ENCODE assay signal across 1 cellular context in the genomic region with DNA sequence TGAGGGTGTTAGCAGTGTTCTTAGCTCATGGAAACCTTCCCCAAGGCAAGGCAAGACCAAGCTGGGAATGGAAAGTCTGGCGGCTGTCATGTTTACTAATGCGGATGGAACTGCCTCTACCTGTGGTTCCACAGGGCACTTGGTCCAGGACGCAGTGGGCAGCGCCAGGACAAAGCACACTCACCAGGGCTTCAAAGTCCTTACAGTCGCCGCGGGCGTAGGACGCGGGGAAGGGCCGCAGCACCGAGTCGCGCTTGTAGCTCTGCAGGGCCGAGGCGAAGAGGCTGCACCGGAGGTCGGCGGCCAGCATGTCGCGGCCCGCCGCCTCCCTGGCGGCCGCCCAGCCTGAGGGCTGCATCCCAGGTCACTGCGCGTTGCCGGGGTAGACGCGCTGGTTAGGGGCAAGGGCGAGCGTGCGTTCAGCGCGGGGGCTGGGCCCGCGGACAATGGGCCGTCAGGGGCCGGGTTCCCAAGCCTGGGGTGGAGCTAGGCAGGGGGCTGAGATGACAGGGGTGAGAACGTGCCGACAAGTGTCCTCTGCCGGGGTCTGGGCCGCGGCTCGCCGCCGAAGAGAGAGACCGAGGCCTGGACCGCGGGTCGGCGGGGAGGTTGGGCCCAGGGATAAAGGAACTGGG.
TF ChIP-seq lines count a peak whose summit lies in the region.

No MANE protein-coding gene starts in this region.

TF ChIP-seq in K562, 482 proteins besides CTCF, POLR2A, EP300 and RAD21 (continues in another document):
- no peak for TF ChIP-seq GTF2F1 (IDR thresholded peaks at IDR 0.05; ENCODE audit: low read depth, low read length)
- TF ChIP-seq POU5F1 (IDR thresholded peaks at IDR 0.05; ENCODE audit: borderline replicate concordance, low read depth, low read length, partially characterized antibody): no peak
- 0 out of 2 replicates have a peak, but pooled peaks have one; percentile 42 for TF ChIP-seq ZNF175 (CRISPR knock-in tag; IDR thresholded peaks at IDR 0.05; ENCODE audit: low read depth)
- no peak for TF ChIP-seq JUN (IDR thresholded peaks at IDR 0.05; ENCODE audit: borderline replicate concordance, low read depth, low read length)
- TF ChIP-seq JUN (CRISPR knock-in tag; IDR thresholded peaks at IDR 0.05; ENCODE audit: borderline replicate concordance): 0 out of 2 replicates have a peak, but pooled peaks have one; percentile 34
- TF ChIP-seq ZBTB26 (CRISPR knock-in tag; IDR thresholded peaks at IDR 0.05): 0 out of 2 replicates have a peak, but pooled peaks have one; percentile 20
- TF ChIP-seq UBTF (IDR thresholded peaks at IDR 0.05; ENCODE audit: borderline replicate concordance in 1 of 2, low read depth in 2 of 2, low read length in 2 of 2): peak in 1 of 2 experiments; percentile 76; a peak in 2 of 4 replicates
- peak; percentile 40; the same call in 1 of the 2 replicates for TF ChIP-seq L3MBTL2 (IDR thresholded peaks at IDR 0.05)
- TF ChIP-seq ZNF12 (CRISPR knock-in tag; IDR thresholded peaks at IDR 0.05): no peak
- TF ChIP-seq NR4A1 (CRISPR knock-in tag; IDR thresholded peaks at IDR 0.05): no peak
- peak; percentile 39; the same call in 1 of the 2 replicates for TF ChIP-seq NR4A1 (tag; IDR thresholded peaks at IDR 0.05)
- no peak for TF ChIP-seq JUNB (CRISPR knock-in tag; conservative IDR thresholded peaks at IDR 0.05)
- no peak for TF ChIP-seq PRMT5 (CRISPR knock-in tag; IDR thresholded peaks at IDR 0.05)
- TF ChIP-seq, protein P1, sequence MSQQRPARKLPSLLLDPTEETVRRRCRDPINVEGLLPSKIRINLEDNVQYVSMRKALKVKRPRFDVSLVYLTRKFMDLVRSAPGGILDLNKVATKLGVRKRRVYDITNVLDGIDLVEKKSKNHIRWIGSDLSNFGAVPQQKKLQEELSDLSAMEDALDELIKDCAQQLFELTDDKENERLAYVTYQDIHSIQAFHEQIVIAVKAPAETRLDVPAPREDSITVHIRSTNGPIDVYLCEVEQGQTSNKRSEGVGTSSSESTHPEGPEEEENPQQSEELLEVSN (IDR thresholded peaks at IDR 0.05; ENCODE audit: borderline replicate concordance in 1 of 2, extremely low read depth in 1 of 2, insufficient read depth in 1 of 2, insufficient read length in 1 of 2, low read depth in 1 of 2, low read length in 1 of 2, poor library complexity in 1 of 2, severe bottlenecking in 1 of 2): peak; percentile 23 to 57
- no peak for TF ChIP-seq TARDBP (IDR thresholded peaks at IDR 0.05)
- no peak for TF ChIP-seq CREBBP (IDR thresholded peaks at IDR 0.05; ENCODE audit: low read depth, low read length)
- TF ChIP-seq MLLT1 (IDR thresholded peaks at IDR 0.05): 0 out of 4 replicates have a peak, but pooled peaks of 1 of the 2 experiments have one; percentile 26
- 0 out of 2 replicates have a peak, but pooled peaks have one; percentile 21 for TF ChIP-seq EGR1 (conservative IDR thresholded peaks at IDR 0.05)
- no peak for TF ChIP-seq ZNF699 (CRISPR knock-in tag; IDR thresholded peaks at IDR 0.05; ENCODE audit: insufficient replicate concordance)
- TF ChIP-seq ZNF561 (CRISPR knock-in tag; conservative IDR thresholded peaks at IDR 0.05): no peak
- no peak for TF ChIP-seq MCM3 (IDR thresholded peaks at IDR 0.05)
- TF ChIP-seq PTBP1 (IDR thresholded peaks at IDR 0.05; ENCODE audit: low read depth, low read length): no peak
- TF ChIP-seq, protein P2, sequence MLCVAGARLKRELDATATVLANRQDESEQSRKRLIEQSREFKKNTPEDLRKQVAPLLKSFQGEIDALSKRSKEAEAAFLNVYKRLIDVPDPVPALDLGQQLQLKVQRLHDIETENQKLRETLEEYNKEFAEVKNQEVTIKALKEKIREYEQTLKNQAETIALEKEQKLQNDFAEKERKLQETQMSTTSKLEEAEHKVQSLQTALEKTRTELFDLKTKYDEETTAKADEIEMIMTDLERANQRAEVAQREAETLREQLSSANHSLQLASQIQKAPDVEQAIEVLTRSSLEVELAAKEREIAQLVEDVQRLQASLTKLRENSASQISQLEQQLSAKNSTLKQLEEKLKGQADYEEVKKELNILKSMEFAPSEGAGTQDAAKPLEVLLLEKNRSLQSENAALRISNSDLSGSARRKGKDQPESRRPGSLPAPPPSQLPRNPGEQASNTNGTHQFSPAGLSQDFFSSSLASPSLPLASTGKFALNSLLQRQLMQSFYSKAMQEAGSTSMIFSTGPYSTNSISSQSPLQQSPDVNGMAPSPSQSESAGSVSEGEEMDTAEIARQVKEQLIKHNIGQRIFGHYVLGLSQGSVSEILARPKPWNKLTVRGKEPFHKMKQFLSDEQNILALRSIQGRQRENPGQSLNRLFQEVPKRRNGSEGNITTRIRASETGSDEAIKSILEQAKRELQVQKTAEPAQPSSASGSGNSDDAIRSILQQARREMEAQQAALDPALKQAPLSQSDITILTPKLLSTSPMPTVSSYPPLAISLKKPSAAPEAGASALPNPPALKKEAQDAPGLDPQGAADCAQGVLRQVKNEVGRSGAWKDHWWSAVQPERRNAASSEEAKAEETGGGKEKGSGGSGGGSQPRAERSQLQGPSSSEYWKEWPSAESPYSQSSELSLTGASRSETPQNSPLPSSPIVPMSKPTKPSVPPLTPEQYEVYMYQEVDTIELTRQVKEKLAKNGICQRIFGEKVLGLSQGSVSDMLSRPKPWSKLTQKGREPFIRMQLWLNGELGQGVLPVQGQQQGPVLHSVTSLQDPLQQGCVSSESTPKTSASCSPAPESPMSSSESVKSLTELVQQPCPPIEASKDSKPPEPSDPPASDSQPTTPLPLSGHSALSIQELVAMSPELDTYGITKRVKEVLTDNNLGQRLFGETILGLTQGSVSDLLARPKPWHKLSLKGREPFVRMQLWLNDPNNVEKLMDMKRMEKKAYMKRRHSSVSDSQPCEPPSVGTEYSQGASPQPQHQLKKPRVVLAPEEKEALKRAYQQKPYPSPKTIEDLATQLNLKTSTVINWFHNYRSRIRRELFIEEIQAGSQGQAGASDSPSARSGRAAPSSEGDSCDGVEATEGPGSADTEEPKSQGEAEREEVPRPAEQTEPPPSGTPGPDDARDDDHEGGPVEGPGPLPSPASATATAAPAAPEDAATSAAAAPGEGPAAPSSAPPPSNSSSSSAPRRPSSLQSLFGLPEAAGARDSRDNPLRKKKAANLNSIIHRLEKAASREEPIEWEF (CRISPR knock-in tag; IDR thresholded peaks at IDR 0.05): no peak
- no peak for TF ChIP-seq STAT5B (CRISPR knock-in tag; IDR thresholded peaks at IDR 0.05)
- TF ChIP-seq, protein P3, sequence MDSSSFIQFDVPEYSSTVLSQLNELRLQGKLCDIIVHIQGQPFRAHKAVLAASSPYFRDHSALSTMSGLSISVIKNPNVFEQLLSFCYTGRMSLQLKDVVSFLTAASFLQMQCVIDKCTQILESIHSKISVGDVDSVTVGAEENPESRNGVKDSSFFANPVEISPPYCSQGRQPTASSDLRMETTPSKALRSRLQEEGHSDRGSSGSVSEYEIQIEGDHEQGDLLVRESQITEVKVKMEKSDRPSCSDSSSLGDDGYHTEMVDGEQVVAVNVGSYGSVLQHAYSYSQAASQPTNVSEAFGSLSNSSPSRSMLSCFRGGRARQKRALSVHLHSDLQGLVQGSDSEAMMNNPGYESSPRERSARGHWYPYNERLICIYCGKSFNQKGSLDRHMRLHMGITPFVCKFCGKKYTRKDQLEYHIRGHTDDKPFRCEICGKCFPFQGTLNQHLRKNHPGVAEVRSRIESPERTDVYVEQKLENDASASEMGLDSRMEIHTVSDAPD (CRISPR knock-in tag; IDR thresholded peaks at IDR 0.05): no peak
- peak; percentile 19 for TF ChIP-seq ZNF592 (IDR thresholded peaks at IDR 0.05)
- TF ChIP-seq ARNT (IDR thresholded peaks at IDR 0.05): no peak
- TF ChIP-seq MLX (CRISPR knock-in tag; conservative IDR thresholded peaks at IDR 0.05): no peak
- TF ChIP-seq MYC (IDR thresholded peaks at IDR 0.05; ENCODE audit: low read depth, low read length): no peak
- 0 out of 2 replicates have a peak, but pooled peaks have one; percentile 41 for TF ChIP-seq MYC (CRISPR knock-in tag; IDR thresholded peaks at IDR 0.05; ENCODE audit: borderline replicate concordance, low read depth)
- TF ChIP-seq BHLHE40 (IDR thresholded peaks at IDR 0.05; ENCODE audit: low read length): peak; percentile 4; the same call in 1 of the 2 replicates
- TF ChIP-seq MAX (CRISPR knock-in tag; IDR thresholded peaks at IDR 0.05): peak; percentile 42
- TF ChIP-seq KDM5B (IDR thresholded peaks at IDR 0.05; ENCODE audit: insufficient replicate concordance, low read depth, low read length): peak; percentile 67
